In the genomic region with DNA sequence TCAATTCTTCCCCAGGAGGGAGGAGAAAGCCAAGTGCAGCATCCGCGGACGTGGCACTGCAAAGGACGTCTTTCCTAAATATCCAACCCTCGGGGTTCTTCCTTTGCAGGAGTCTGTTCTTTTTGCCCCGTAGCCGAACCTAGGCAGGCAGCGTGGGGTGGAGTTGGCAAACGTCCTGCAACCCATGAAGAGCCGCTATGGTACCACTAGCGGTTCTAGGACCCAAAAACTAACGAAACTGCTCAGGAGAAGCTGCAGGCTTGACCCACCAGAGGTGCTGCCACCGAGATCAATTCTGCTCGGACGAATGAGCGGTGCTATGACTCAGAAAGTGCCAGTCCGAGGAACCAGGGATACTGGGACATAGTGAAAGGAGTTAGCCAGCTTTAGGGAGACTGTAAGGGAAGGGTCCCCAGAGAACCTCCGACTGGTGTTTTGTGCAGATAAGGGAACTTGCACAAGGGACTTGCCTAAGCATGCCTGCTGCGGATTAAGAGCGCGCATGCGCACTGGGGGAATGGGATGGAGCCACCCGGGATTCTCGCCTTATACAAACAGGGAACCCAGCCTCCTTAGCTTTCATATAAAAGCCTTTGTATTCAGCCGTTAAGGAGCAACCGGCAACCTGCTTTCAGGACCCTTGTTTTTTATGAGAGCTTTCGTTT, we compare ENCODE assay signal across 8 cellular contexts. TPM values are rescaled to one million over a fixed set of nuclear protein-coding genes. Genes with fewer than 3 reads are reported as not detected.
DNase-seq lines count a peak whose midpoint lies in the region; ATAC-seq and TF ChIP-seq lines count a peak whose summit lies in the region.

No MANE protein-coding gene starts in this region.

- H2AFZ ChIP-seq in OCI-LY3 (ENCODE audit: low read depth, low read length): peak overlapping the region; percentile 96

- peak overlapping the region; percentile 82 for H3K4me2 ChIP-seq in OCI-LY3 (ENCODE audit: low read length)

- ATAC-seq in GM21360 (IDR thresholded peaks at IDR 0.05; ENCODE audit: unreplicated experiment): peak; percentile 19
- ATAC-seq in stimulated activated effector memory CD8-positive, alpha-beta T cell treated with anti-CD3 and anti-CD28 coated beads, Interleukin-12 subunit alpha, Interleukin-12 subunit beta, amount 100 ng/mL, for 72 hours: peak; percentile 44

- 61% methylated on average over 27 of the region's 27 CpGs for WGBS in HUES64
- WGBS in esophagus, 2 donors: 4 to 8% methylated on average over 27 of the region's 27 CpGs

- peak overlapping the region; percentile 82 for H3K4me3 Mint-ChIP-seq in stimulated activated effector memory CD8-positive, alpha-beta T cell treated with anti-CD3 and anti-CD28 coated beads, Interleukin-12 subunit alpha, Interleukin-12 subunit beta, amount 100 ng/mL, for 72 hours

- H3K9me3 ChIP-seq in BE2C (no peaks in the 10 kb centered on the region), HUES64 (ENCODE audit: insufficient read depth, low read depth, low read length) (no peaks in the 10 kb centered on the region), OCI-LY3 (ENCODE audit: insufficient read depth, low read length) (no peaks in the 10 kb centered on the region), esophagus (ENCODE audit: control insufficient read depth in 2 of 2, insufficient read depth in 1 of 2, low read depth in 1 of 2, low read length in 1 of 2) (no peaks in the 10 kb centered on the region), mucosa of stomach (ENCODE audit: control insufficient read depth, low read length) (no peaks in the 10 kb centered on the region)

- DNase-seq in BE2C (peak; percentile 85), activated T-cell treated with anti-CD3 and anti-CD28 coated beads for 4 hours (peak; percentile 63)
- DNase-seq in stimulated activated effector memory CD8-positive, alpha-beta T cell treated with anti-CD3 and anti-CD28 coated beads, Interleukin-12 subunit alpha, Interleukin-12 subunit beta, amount 100 ng/mL, for 72 hours (ENCODE audit: low spot score in 2 of 2): peak; percentile 67 to 91

- no peaks in the 10 kb centered on the region for H3K9me3 Mint-ChIP-seq in stimulated activated effector memory CD8-positive, alpha-beta T cell treated with anti-CD3 and anti-CD28 coated beads, Interleukin-12 subunit alpha, Interleukin-12 subunit beta, amount 100 ng/mL, for 72 hours

- peak overlapping the region; percentile 50 for H3K9ac ChIP-seq in HUES64 (ENCODE audit: low read depth, low read length)
- H3K9ac ChIP-seq in OCI-LY3 (ENCODE audit: low read length): peak overlapping the region; percentile 75
- peak overlapping the region; percentile 35 for H3K9ac ChIP-seq in mucosa of stomach (ENCODE audit: low read length)

- peaks cover 25% of the 10 kb centered on the region for H3K36me3 Mint-ChIP-seq in stimulated activated effector memory CD8-positive, alpha-beta T cell treated with anti-CD3 and anti-CD28 coated beads, Interleukin-12 subunit alpha, Interleukin-12 subunit beta, amount 100 ng/mL, for 72 hours

- H3K79me2 ChIP-seq in OCI-LY3 (ENCODE audit: low read length): no peaks in the 10 kb centered on the region

- H3K27me3 ChIP-seq in BE2C (peaks cover 54% of the 10 kb centered on the region), HUES64 (ENCODE audit: insufficient read depth, low read length) (peaks cover 73% of the 10 kb centered on the region), OCI-LY3 (ENCODE audit: low read depth, low read length) (peaks cover 8% of the 10 kb centered on the region), esophagus (ENCODE audit: control insufficient read depth in 1 of 2, insufficient read depth in 2 of 2, low read length in 2 of 2) (no peaks in the 10 kb centered on the region), mucosa of stomach (ENCODE audit: control insufficient read depth, insufficient read depth, low read length) (peaks cover 67% of the 10 kb centered on the region)

- H3K4me3 ChIP-seq in BE2C (ENCODE audit: low read depth, low read length): peak overlapping the region; percentile 88
- H3K4me3 ChIP-seq in HUES64 (ENCODE audit: low read length): peak overlapping the region; percentile 68
- H3K4me3 ChIP-seq in OCI-LY3 (ENCODE audit: low read length): peak overlapping the region; percentile 86
- peak overlapping the region; percentile 33 to 56 for H3K4me3 ChIP-seq in esophagus (ENCODE audit: low read depth in 1 of 2, low read length in 2 of 2)
- H3K4me3 ChIP-seq in mucosa of stomach (ENCODE audit: low read length): peak overlapping the region; percentile 37

- peaks cover 31% of the 10 kb centered on the region for H3K4me1 Mint-ChIP-seq in stimulated activated effector memory CD8-positive, alpha-beta T cell treated with anti-CD3 and anti-CD28 coated beads, Interleukin-12 subunit alpha, Interleukin-12 subunit beta, amount 100 ng/mL, for 72 hours

- no peaks in the 10 kb centered on the region for H3K36me3 ChIP-seq in BE2C
- H3K36me3 ChIP-seq in HUES64 (ENCODE audit: insufficient read depth, low read length): no peaks in the 10 kb centered on the region
- H3K36me3 ChIP-seq in OCI-LY3 (replicated peaks; ENCODE audit: low read depth, low read length): no peaks in the 10 kb centered on the region
- H3K36me3 ChIP-seq in esophagus (ENCODE audit: control insufficient read depth in 2 of 2, insufficient read depth in 2 of 2, low read length in 1 of 2): no peaks in the 10 kb centered on the region
- H3K36me3 ChIP-seq in mucosa of stomach (ENCODE audit: control insufficient read depth, insufficient read depth, low read length): no peaks in the 10 kb centered on the region

- TF ChIP-seq CTCF in BE2C (IDR thresholded peaks at IDR 0.05; ENCODE audit: low read depth, low read length) (no peak), OCI-LY3 (IDR thresholded peaks at IDR 0.05; ENCODE audit: low read depth, low read length) (no peak)

- no peaks in the 10 kb centered on the region for H4K20me1 ChIP-seq in OCI-LY3 (ENCODE audit: insufficient read depth, low read length)

- H3K4me1 ChIP-seq in BE2C (peaks cover 9% of the 10 kb centered on the region; the same call in 1 of the 2 replicates), HUES64 (ENCODE audit: insufficient read depth, low read length) (0 out of 2 replicates have a peak, but pooled peaks cover 4% of the 10 kb centered on the region), OCI-LY3 (ENCODE audit: low read length) (peaks cover 19% of the 10 kb centered on the region), esophagus (ENCODE audit: control insufficient read depth in 2 of 2, insufficient read depth in 2 of 2, low read length in 1 of 2) (no peaks in the 10 kb centered on the region), mucosa of stomach (ENCODE audit: control insufficient read depth, insufficient read depth, low read length) (peaks cover 14% of the 10 kb centered on the region)

- 0 out of 2 replicates have a peak overlapping the region, but pooled peaks have one; percentile 24 for H3K27ac ChIP-seq in HUES64 (ENCODE audit: low read depth, low read length)
- peak overlapping the region; percentile 69 for H3K27ac ChIP-seq in OCI-LY3 (ENCODE audit: low read length)
- H3K27ac ChIP-seq in esophagus (ENCODE audit: low read depth in 2 of 2, low read length in 1 of 2): peak overlapping the region; percentile 87 to 91

- peak overlapping the region; percentile 95 for H3K27ac Mint-ChIP-seq in stimulated activated effector memory CD8-positive, alpha-beta T cell treated with anti-CD3 and anti-CD28 coated beads, Interleukin-12 subunit alpha, Interleukin-12 subunit beta, amount 100 ng/mL, for 72 hours

RNA-seq across cellular contexts. Expression of a gene that starts 32.7 kb away (rescaled TPM):
- 7.1 TPM for polyA plus RNA-seq in BE2C (2012; ENCODE audit: insufficient read depth, insufficient read length, low read depth)
- 0.15 TPM for polyA plus RNA-seq in HUES64 (2013, experiment 1 of 2)
- polyA plus RNA-seq in HUES64 (2013, experiment 2 of 2): not detected
- 1 to 10 TPM; 2.3 to 2.4 TPM for polyA plus RNA-seq in esophagus

Comparison
In these comparisons a context has a peak if more than half of its experiments do, and no peak if none do; other contexts are left out.
1. Peak in every context shown above with its lines: DNase-seq, ATAC-seq, H3K4me3 ChIP-seq and H3K27ac ChIP-seq.
2. H3K4me3 ChIP-seq: peak in every context shown above with its lines; median percentile 88 in BE2C; 86 in OCI-LY3; 68 in HUES64; 44 in esophagus; 37 in mucosa of stomach.
3. H3K27ac ChIP-seq: peak in every context shown above with its lines; median percentile 89 in esophagus; 69 in OCI-LY3; 24 in HUES64.